Comparison of ENCODE assay signal across 8 cellular contexts in the genomic region with DNA sequence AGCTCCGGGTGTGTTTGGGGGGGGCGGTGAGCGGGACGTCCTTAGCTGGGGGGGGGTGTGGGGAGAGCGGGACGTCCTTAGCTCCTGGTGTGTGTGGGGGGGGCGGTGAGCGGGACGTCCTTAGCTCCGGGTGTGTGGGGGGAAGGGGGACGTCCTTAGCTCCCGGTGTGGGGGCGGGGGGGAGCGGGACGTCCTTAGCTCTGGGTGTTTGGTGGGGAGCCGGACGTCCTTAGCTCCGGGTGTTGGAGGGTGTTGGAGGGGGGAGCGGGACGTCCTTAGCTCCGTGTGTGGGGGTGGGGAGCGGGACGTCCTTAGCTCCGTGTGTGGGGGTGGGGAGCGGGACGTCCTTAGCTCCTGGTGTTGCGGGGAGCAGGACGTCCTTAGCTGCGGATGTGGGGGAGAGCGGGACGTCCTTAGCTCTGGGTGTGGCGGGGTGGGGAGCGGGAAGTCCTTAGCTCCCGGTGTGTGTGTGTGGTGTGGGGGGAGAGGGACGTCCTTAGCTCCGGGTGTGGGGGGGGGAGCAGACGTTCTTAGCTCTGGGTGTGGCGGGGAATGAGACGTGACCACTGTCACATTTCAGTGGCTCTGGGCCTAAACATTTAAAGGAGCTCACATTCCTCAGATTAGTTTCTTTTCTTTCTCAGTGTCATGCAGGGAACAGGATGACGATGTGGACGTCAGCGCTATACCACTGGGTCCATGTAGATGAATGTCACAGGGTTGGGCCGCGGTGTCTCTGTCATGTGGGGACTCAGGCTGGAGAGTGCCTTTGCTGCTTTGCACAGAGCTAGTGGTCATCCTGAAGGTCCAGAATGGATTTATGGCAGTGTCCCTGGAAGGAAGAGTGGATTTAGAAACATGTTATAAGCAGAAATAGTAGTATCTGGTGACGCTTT. TPM values are rescaled to one million over a fixed set of nuclear protein-coding genes. Genes with fewer than 3 reads are reported as not detected.
DNase-seq lines count a peak whose midpoint lies in the region; ATAC-seq and TF ChIP-seq lines count a peak whose summit lies in the region.

No MANE protein-coding gene starts in this region.

- peaks cover 5% of the 10 kb centered on the region for H3K4me1 ChIP-seq in IMR-90 (ENCODE audit: control insufficient read depth, insufficient read depth, low read length)
- H3K4me1 ChIP-seq in lung (ENCODE audit: control insufficient read depth in 2 of 2, insufficient read depth in 2 of 2, low read length in 2 of 2), result peaks cover 8 to 14% of the 10 kb centered on the region in 2 donors

- peak; percentile 39 for ATAC-seq in GM21423 (IDR thresholded peaks at IDR 0.05; ENCODE audit: unreplicated experiment)
- ATAC-seq in IMR-90 (ENCODE audit: low read depth), result peak; percentile 87
- ATAC-seq in WTC11, result peak; percentile 34
- peak; percentile 77 for ATAC-seq in lung (ENCODE audit: insufficient read depth, low FRiP score)
- ATAC-seq in stimulated activated effector memory CD8-positive, alpha-beta T cell treated with anti-CD3 and anti-CD28 coated beads, Interleukin-12 subunit alpha, Interleukin-12 subunit beta, amount 100 ng/mL, for 72 hours, result peak; percentile 78

- H3K27ac ChIP-seq in IMR-90 (ENCODE audit: insufficient read depth, low read length) (peak overlapping the region; percentile 74), lung (ENCODE audit: low read depth in 1 of 2, low read length in 1 of 2) (peak overlapping the region; percentile 86 to 90)

- H4K5ac ChIP-seq in IMR-90 (ENCODE audit: low read depth, low read length), result peak overlapping the region; percentile 93

- no peak for TF ChIP-seq RAD21 in IMR-90 (IDR thresholded peaks at IDR 0.05; ENCODE audit: low read length)

- CTCF ChIA-PET in IMR-90 (lab: Yijun Ruan, JAX) (interaction anchor here (0.5 to 0.6 kb wide), 2 partner anchors 20 to 855 kb away, joined by 3 to 4 read pairs; no protein-coding TSS in a partner anchor), WTC11 (lab: Charles Lee) (interaction anchor here (0.7 to 1.9 kb wide), 7 partner anchors 9 to 167 kb away, joined by 3 to 16 read pairs (median 3); no protein-coding TSS in a partner anchor)

- no TSS peak for BruUV-seq in IMR-90 (replicated peaks; lab: Mats Ljungman, UMichigan)

- H2BK120ac ChIP-seq in IMR-90 (ENCODE audit: low read depth, low read length), result peak overlapping the region; percentile 82

- peak overlapping the region; percentile 25; the same call in 1 of the 2 replicates for H3K56ac ChIP-seq in IMR-90 (ENCODE audit: extremely low read depth, insufficient read depth, low read length)

- no peaks in the 10 kb centered on the region; the same call in 1 of the 2 replicates for H3K27me3 Mint-ChIP-seq in WTC11 (ENCODE audit: low read depth)

- peak; percentile 78 for DNase-seq in CMK (ENCODE audit: low read depth)
- DNase-seq in IMR-90, result peak; percentile 60
- peak; percentile 37 for DNase-seq in WTC11 (ENCODE audit: low spot score)
- peak; percentile 15 for DNase-seq in effector CD8-positive, alpha-beta T cell (lab: John Stamatoyannopoulos, UW)
- DNase-seq in lung (ENCODE audit: low spot score), result peak; percentile 76
- DNase-seq in stimulated activated effector memory CD8-positive, alpha-beta T cell treated with anti-CD3 and anti-CD28 coated beads, Interleukin-12 subunit alpha, Interleukin-12 subunit beta, amount 100 ng/mL, for 72 hours (ENCODE audit: low spot score in 2 of 2), result peak in 1 of 2 donors; percentile 11
- no peak for DNase-seq in NCI-H2171 treated with DMSO at 0.1 percent for 48 hours (lab: John Stamatoyannopoulos, UW)

- H3K18ac ChIP-seq in IMR-90 (ENCODE audit: low read depth, low read length), result peak overlapping the region; percentile 87

- H3K9me3 ChIP-seq in IMR-90 (ENCODE audit: control insufficient read depth, insufficient read depth, low read length) (no peaks in the 10 kb centered on the region), lung (ENCODE audit: control insufficient read depth in 2 of 2, insufficient read depth in 1 of 2, low read length in 1 of 2) (no peaks in the 10 kb centered on the region)

- H2BK5ac ChIP-seq in IMR-90 (ENCODE audit: low read depth, low read length, poor library complexity, severe bottlenecking), result peak overlapping the region; percentile 90

- POLR2A ChIA-PET in IMR-90 (lab: Charles Lee; ENCODE audit: unreplicated experiment), result interaction anchor here (0.6 kb wide), 2 partner anchors 16 to 1428 kb away, joined by 3 to 8 read pairs; no protein-coding TSS in a partner anchor
- POLR2A ChIA-PET in WTC11 (lab: Charles Lee), result interaction anchor here (0.6 to 1.0 kb wide), 5 partner anchors 20 to 166 kb away, joined by 3 to 7 read pairs (median 3); a partner anchor contains a TSS

- H3K79me1 ChIP-seq in IMR-90 (ENCODE audit: low read depth in 1 of 2, low read length in 2 of 2), result peaks cover 32 to 65% of the 10 kb centered on the region in 2 experiments

- H4K91ac ChIP-seq in IMR-90 (ENCODE audit: insufficient read depth, low read depth, low read length), result peak overlapping the region; percentile 96

- H3K4ac ChIP-seq in IMR-90 (ENCODE audit: low read depth, low read length), result peak overlapping the region; percentile 98

- peak overlapping the region; percentile 95 for H2AK9ac ChIP-seq in IMR-90 (replicated peaks; ENCODE audit: low read depth, low read length, poor library complexity)

- H3K14ac ChIP-seq in IMR-90 (replicated peaks; ENCODE audit: low read depth, low read length), result peak overlapping the region; percentile 96

- H3K4me2 ChIP-seq in IMR-90 (ENCODE audit: low read depth, low read length), result peak overlapping the region; percentile 75

- 33% methylated on average over 4 of the region's 45 CpGs; no CpG with 5 or more reads in 1 of the 2 experiments for WGBS in IMR-90 (ENCODE audit: extremely low coverage in 2 of 2, insufficient read length in 1 of 2), 2 experiments
- WGBS in lung, 2 donors, result 8 to 10% methylated on average over 31 to 45 of the region's 45 CpGs

- peak overlapping the region; percentile 71 for H3K4me3 Mint-ChIP-seq in WTC11
- H3K4me3 Mint-ChIP-seq in stimulated activated effector memory CD8-positive, alpha-beta T cell treated with anti-CD3 and anti-CD28 coated beads, Interleukin-12 subunit alpha, Interleukin-12 subunit beta, amount 100 ng/mL, for 72 hours, result peak overlapping the region; percentile 81

- H3K9ac ChIP-seq in IMR-90 (ENCODE audit: low read depth, low read length), result peak overlapping the region; percentile 64

- H3K4me3 ChIP-seq in IMR-90 (ENCODE audit: insufficient read depth, low read depth, low read length), result peak overlapping the region; percentile 31
- H3K4me3 ChIP-seq in lung, result peak overlapping the region; percentile 24

- H3K27me3 ChIP-seq in IMR-90 (ENCODE audit: control insufficient read depth, insufficient read depth, low read length) (no peaks in the 10 kb centered on the region), lung (ENCODE audit: control insufficient read depth, insufficient read depth) (no peaks in the 10 kb centered on the region)

- no peaks in the 10 kb centered on the region for H4K20me1 ChIP-seq in IMR-90 (ENCODE audit: insufficient read depth, low read length)

- TF ChIP-seq POLR2A in IMR-90 (IDR thresholded peaks at IDR 0.05; ENCODE audit: low read depth, low read length), result no peak

- in situ Hi-C loops in IMR-90 (cut with MboI; ENCODE audit: low sequenced_read_pairs), result no loop called here

- peak overlapping the region; percentile 43 to 94 for H4K8ac ChIP-seq in IMR-90 (ENCODE audit: low read depth in 2 of 2, low read length in 2 of 2)

- H3K9me1 ChIP-seq in IMR-90 (ENCODE audit: insufficient read depth, low read length), result peaks cover 14% of the 10 kb centered on the region; the same call in 1 of the 2 replicates

- peak overlapping the region; percentile 81 for H2AK5ac ChIP-seq in IMR-90 (ENCODE audit: low read depth, low read length)

- H3K27ac Mint-ChIP-seq in WTC11, result peak overlapping the region; percentile 87
- peak overlapping the region; percentile 97 for H3K27ac Mint-ChIP-seq in stimulated activated effector memory CD8-positive, alpha-beta T cell treated with anti-CD3 and anti-CD28 coated beads, Interleukin-12 subunit alpha, Interleukin-12 subunit beta, amount 100 ng/mL, for 72 hours

- peak overlapping the region; percentile 84; the same call in 2 of the 3 replicates for H2BK15ac ChIP-seq in IMR-90 (ENCODE audit: low read depth, low read length)

- peak overlapping the region; percentile 97 for H3K23ac ChIP-seq in IMR-90 (ENCODE audit: low read depth, low read length)

- H3K4me1 Mint-ChIP-seq in WTC11, result peaks cover 64% of the 10 kb centered on the region
- peaks cover 34% of the 10 kb centered on the region for H3K4me1 Mint-ChIP-seq in stimulated activated effector memory CD8-positive, alpha-beta T cell treated with anti-CD3 and anti-CD28 coated beads, Interleukin-12 subunit alpha, Interleukin-12 subunit beta, amount 100 ng/mL, for 72 hours

- TF ChIP-seq CTCF in IMR-90 (conservative IDR thresholded peaks at IDR 0.05; ENCODE audit: low read depth, low read length), result no peak
- no peak for TF ChIP-seq CTCF in WTC11 (IDR thresholded peaks at IDR 0.05)
- no peak for TF ChIP-seq CTCF in lung (IDR thresholded peaks at IDR 0.05; ENCODE audit: control extremely low read depth, extremely low read depth)

- H2AFZ ChIP-seq in IMR-90 (replicated peaks; ENCODE audit: low read length, poor library complexity), result peak overlapping the region; percentile 97

- intact Hi-C loops in IMR-90 (cut with micrococcal nuclease), result no loop called here

- H3K36me3 Mint-ChIP-seq in WTC11, result peaks cover 14% of the 10 kb centered on the region
- H3K36me3 Mint-ChIP-seq in stimulated activated effector memory CD8-positive, alpha-beta T cell treated with anti-CD3 and anti-CD28 coated beads, Interleukin-12 subunit alpha, Interleukin-12 subunit beta, amount 100 ng/mL, for 72 hours, result peaks cover 13% of the 10 kb centered on the region

- H2BK20ac ChIP-seq in IMR-90 (ENCODE audit: low read depth, low read length), result peak overlapping the region; percentile 89

- peaks cover 9% of the 10 kb centered on the region for H3K9me3 Mint-ChIP-seq in WTC11
- H3K9me3 Mint-ChIP-seq in stimulated activated effector memory CD8-positive, alpha-beta T cell treated with anti-CD3 and anti-CD28 coated beads, Interleukin-12 subunit alpha, Interleukin-12 subunit beta, amount 100 ng/mL, for 72 hours, result no peaks in the 10 kb centered on the region

- dilution Hi-C loops in IMR-90 (cut with HindIII; ENCODE audit: low sequenced_read_pairs, unreplicated experiment), result no loop called here

- no peaks in the 10 kb centered on the region; the same call in 1 of the 2 replicates for H3K36me3 ChIP-seq in IMR-90 (ENCODE audit: control insufficient read depth, insufficient read depth, low read length)
- no peaks in the 10 kb centered on the region for H3K36me3 ChIP-seq in lung (ENCODE audit: control insufficient read depth in 2 of 2, insufficient read depth in 2 of 2, low read length in 2 of 2)

RNA-seq across cellular contexts. Expression of a gene that starts 7.5 kb away (rescaled TPM):
- total RNA-seq in IMR-90 (2012; rRNA removed) (3.9 and 4.5 TPM in 2 replicates), WTC11 (2021) (23.4 to 31.1 TPM (median 24.7 TPM) in 3 replicates), lung (10 to 100 TPM; 25.6 to 26.2 TPM)
- polyA plus RNA-seq in IMR-90 (2012; rRNA removed) (11.5 and 14.4 TPM in 2 replicates), lung (10 to 100 TPM; 10.3 to 14.0 TPM)
- 11.2 and 11.9 TPM in 2 replicates for polyA plus RNA-seq in IMR-90 (2012; cell fraction: cytosol; rRNA removed)
- 34.1 and 83.0 TPM in 2 replicates for polyA plus RNA-seq in IMR-90 (2012; cell fraction: nucleus; rRNA removed; ENCODE audit: low replicate concordance)

RNA-seq across cellular contexts. Expression of a gene that starts 34.5 kb away (rescaled TPM):
- 64.4 and 69.9 TPM in 2 replicates for total RNA-seq in IMR-90 (2012; rRNA removed)
- polyA plus RNA-seq in IMR-90 (2012; rRNA removed), result 23.7 and 26.7 TPM in 2 replicates
- 7.2 and 17.1 TPM in 2 replicates for polyA plus RNA-seq in IMR-90 (2012; cell fraction: cytosol; rRNA removed)
- 19.8 and 30.4 TPM in 2 replicates for polyA plus RNA-seq in IMR-90 (2012; cell fraction: nucleus; rRNA removed; ENCODE audit: low replicate concordance)
- total RNA-seq in WTC11 (2021), result 45.1 to 61.1 TPM (median 60.4 TPM) in 3 replicates
- 10 to 100 TPM; 79.7 to 83.0 TPM for total RNA-seq in lung
- 10 to 100 TPM; 16.4 to 36.2 TPM for polyA plus RNA-seq in lung

Comparison
In these comparisons a context has a peak if more than half of its experiments do, and no peak if none do; other contexts are left out.
1. ATAC-seq: peak in every context shown above with its lines; median percentile 87 in IMR-90; 78 in stimulated activated effector memory CD8-positive, alpha-beta T cell treated with anti-CD3 and anti-CD28 coated beads, Interleukin-12 subunit alpha, Interleukin-12 subunit beta, amount 100 ng/mL, for 72 hours; 77 in lung; 39 in GM21423; 34 in WTC11.